In the genomic region with DNA sequence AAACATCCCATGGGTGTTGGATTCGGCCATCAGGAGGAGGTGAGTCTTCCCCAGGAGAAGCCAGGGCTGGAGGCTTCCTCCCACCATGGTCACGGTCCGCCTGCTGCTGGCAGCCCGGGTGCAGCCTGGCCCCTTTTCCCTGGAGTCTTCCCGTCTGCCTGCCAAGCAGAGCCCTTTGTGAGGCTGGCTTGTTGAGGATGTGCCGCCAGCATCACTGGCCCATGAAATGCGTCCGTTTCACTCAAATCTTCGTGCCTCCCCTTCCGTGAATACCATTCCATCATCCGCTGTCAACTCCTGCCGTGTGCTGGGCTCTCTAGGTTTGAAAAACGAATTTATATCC, we compare ENCODE assay signal across 22 cellular contexts. TPM values are rescaled to one million over a fixed set of nuclear protein-coding genes. Genes with fewer than 3 reads are reported as not detected.
DNase-seq lines count a peak whose midpoint lies in the region; ATAC-seq, FAIRE-seq and TF ChIP-seq lines count a peak whose summit lies in the region.
"Had no signal": no experiment of that assay in that cellular context is flagged by ENCODE, and none has a peak within 500 bp of the region (broad histone marks: within the 10 kb centered on the region; RNA-seq: fewer than 3 reads in every experiment).

No MANE protein-coding gene starts in this region.

- TF ChIP-seq CTCF in HEK293 (tag by site-specific recombination; IDR thresholded peaks at IDR 0.05) (no peak), endothelial cell (IDR thresholded peaks at IDR 0.05; ENCODE audit: unreplicated experiment) (no peak), progenitor cell of endocrine pancreas (IDR thresholded peaks at IDR 0.05; ENCODE audit: unreplicated experiment) (no peak), natural killer cell (IDR thresholded peaks at IDR 0.05) (no peak)
- TF ChIP-seq CTCF in CD4-positive, alpha-beta T cell (IDR thresholded peaks at IDR 0.05) = no peak

- POLR2A ChIA-PET in HEK293 (lab: Yijun Ruan, JAX) = interaction anchor here (0.5 kb wide), 1 partner anchor 38 kb away, joined by 4 read pairs; no protein-coding TSS in a partner anchor
- POLR2A ChIA-PET in CD4-positive, alpha-beta T cell (lab: Charles Lee) = no interaction called here

- H3K36me3 Mint-ChIP-seq in endothelial cell (ENCODE audit: low read depth, unreplicated experiment) (peaks cover 48% of the 10 kb centered on the region), progenitor cell of endocrine pancreas (ENCODE audit: insufficient read depth) (peaks cover 23% of the 10 kb centered on the region), natural killer cell (peaks cover 6% of the 10 kb centered on the region)
- peaks cover 81% of the 10 kb centered on the region for H3K36me3 Mint-ChIP-seq in CD4-positive, alpha-beta T cell (ENCODE audit: low read depth)

- H3K36me3 ChIP-seq in HEK293 (ENCODE audit: control insufficient read depth in 2 of 2, insufficient read depth in 1 of 2, low read length in 2 of 2) = peaks cover 13 to 93% of the 10 kb centered on the region in 2 experiments; a peak in 2 of 3 replicates

- H3K4me1 Mint-ChIP-seq in endothelial cell (ENCODE audit: unreplicated experiment) = no peaks in the 10 kb centered on the region
- no peaks in the 10 kb centered on the region for H3K4me1 Mint-ChIP-seq in progenitor cell of endocrine pancreas (ENCODE audit: low read depth)
- peaks cover under 1 to 12% of the 10 kb centered on the region in 2 donors for H3K4me1 Mint-ChIP-seq in natural killer cell
- H3K4me1 Mint-ChIP-seq in CD4-positive, alpha-beta T cell (ENCODE audit: low read depth) = peaks cover 1% of the 10 kb centered on the region
- H3K4me1 Mint-ChIP-seq: GM23338 had no signal

- intact Hi-C loops in natural killer cell (cut with micrococcal nuclease) = loop anchor here (10.0 kb wide), 1 partner anchor 134 kb away; no protein-coding TSS in a partner anchor
- intact Hi-C loops in CD4-positive, alpha-beta T cell (cut with DNase I, micrococcal nuclease) = no loop called here

- H3K9me3 ChIP-seq in HEK293 (ENCODE audit: control insufficient read depth, insufficient read depth, low read depth, low read length) = no peaks in the 10 kb centered on the region
- no peaks in the 10 kb centered on the region for H3K9me3 ChIP-seq in CD4-positive, alpha-beta T cell (ENCODE audit: control insufficient read depth, low read length)
- H3K9me3 ChIP-seq: Caco-2 had no signal

- H3K4me3 Mint-ChIP-seq in endothelial cell (ENCODE audit: unreplicated experiment) (peak overlapping the region; percentile 59), progenitor cell of endocrine pancreas (ENCODE audit: low read depth) (no peak overlapping the region), natural killer cell (no peak overlapping the region)
- no peak overlapping the region for H3K4me3 Mint-ChIP-seq in CD4-positive, alpha-beta T cell
- H3K4me3 Mint-ChIP-seq: CD14-positive monocyte, GM23338 had no signal

- CTCF ChIA-PET in HEK293 (lab: Yijun Ruan, JAX) = no interaction called here
- CTCF ChIA-PET in CD4-positive, alpha-beta T cell (lab: Charles Lee) = no interaction called here

- H3K27me3 Mint-ChIP-seq in endothelial cell (ENCODE audit: unreplicated experiment) (peaks cover 14% of the 10 kb centered on the region), progenitor cell of endocrine pancreas (no peaks in the 10 kb centered on the region), natural killer cell (ENCODE audit: low read depth in 2 of 2) (no peaks in the 10 kb centered on the region)
- no peaks in the 10 kb centered on the region for H3K27me3 Mint-ChIP-seq in CD4-positive, alpha-beta T cell

- H3K27ac ChIP-seq in HEK293 (ENCODE audit: extremely low read depth, low read depth, low read length) = no peak overlapping the region
- no peak overlapping the region for H3K27ac ChIP-seq in CD4-positive, alpha-beta T cell (ENCODE audit: low read depth, low read length)

- no peaks in the 10 kb centered on the region for H3K27me3 ChIP-seq in CD4-positive, alpha-beta T cell (ENCODE audit: control insufficient read depth, insufficient read depth, low read length)

- no peak for TF ChIP-seq POLR2A in GM12891 (IDR thresholded peaks at IDR 0.05; ENCODE audit: low read depth, low read length)

- no peak for DNase-seq in GM12891 (ENCODE audit: insufficient read length, low spot score)
- no peak for DNase-seq in endothelial cell (ENCODE audit: low spot score)
- no peak for DNase-seq in progenitor cell of endocrine pancreas (ENCODE audit: low spot score, unreplicated experiment)
- DNase-seq in activated CD8-positive, alpha-beta memory T cell treated with anti-CD3 and anti-CD28 coated beads, Interleukin-2, amount 50 U/mL, for 48 hours = no peak
- DNase-seq in natural killer cell = no peak
- no peak for DNase-seq in CD4-positive, alpha-beta T cell
- DNase-seq: ACHN, KG1, MV-4-11, NCI-H1417, NCI-H187, NCI-H2171, NCI-H526, PC-3, RPMI8226, SIG-M5 had no signal

- no peak for FAIRE-seq in GM12891 (lab: Jason Lieb, UNC)
- FAIRE-seq: G401.6 had no signal

- no peak overlapping the region for H3K4me3 ChIP-seq in HEK293 (ENCODE audit: low read depth, low read length)
- H3K4me3 ChIP-seq: GM23338 had no signal

- peaks cover 4% of the 10 kb centered on the region; the same call in 1 of the 2 replicates for H3K4me1 ChIP-seq in HEK293 (ENCODE audit: control insufficient read depth, insufficient read depth, low read length)

- no peak for ATAC-seq in natural killer cell
- ATAC-seq in CD4-positive, alpha-beta T cell (ENCODE audit: poor library complexity) = no peak
- ATAC-seq: GM23338, HCT116, PC-3 had no signal

- H3K9me3 Mint-ChIP-seq in endothelial cell (ENCODE audit: unreplicated experiment) = no peaks in the 10 kb centered on the region
- no peaks in the 10 kb centered on the region for H3K9me3 Mint-ChIP-seq in progenitor cell of endocrine pancreas (ENCODE audit: low read depth)
- no peaks in the 10 kb centered on the region for H3K9me3 Mint-ChIP-seq in natural killer cell
- H3K9me3 Mint-ChIP-seq in CD4-positive, alpha-beta T cell = no peaks in the 10 kb centered on the region
- H3K9me3 Mint-ChIP-seq: GM23338 had no signal

- peak overlapping the region; percentile 36 for H3K27ac Mint-ChIP-seq in endothelial cell (ENCODE audit: unreplicated experiment)
- peak overlapping the region; percentile 65 for H3K27ac Mint-ChIP-seq in progenitor cell of endocrine pancreas
- no peak overlapping the region for H3K27ac Mint-ChIP-seq in natural killer cell
- no peak overlapping the region for H3K27ac Mint-ChIP-seq in CD4-positive, alpha-beta T cell
- H3K27ac Mint-ChIP-seq: GM23338 had no signal

TF ChIP-seq in GM12891, 5 proteins besides CTCF, POLR2A, EP300 and RAD21:
- 0 out of 2 replicates have a peak, but pooled peaks have one; percentile 29 for TF ChIP-seq POLR2AphosphoS5 (IDR thresholded peaks at IDR 0.05; ENCODE audit: low read depth, low read length)
- no peak for TF ChIP-seq PAX5 (IDR thresholded peaks at IDR 0.05; ENCODE audit: insufficient read depth, low read length, severe bottlenecking)

TF ChIP-seq in HEK293, 187 proteins besides CTCF, POLR2A, EP300 and RAD21:
- TF ChIP-seq ZNF600 (tag by site-specific recombination; IDR thresholded peaks at IDR 0.05) = 0 out of 2 replicates have a peak, but pooled peaks have one; percentile 22
- no peak for TF ChIP-seq ZNF626 (tag by site-specific recombination; IDR thresholded peaks at IDR 0.05)

RNA-seq across cellular contexts. Expression of a gene that starts 9.6 kb away (rescaled TPM):
- 22.4 TPM for polyA plus RNA-seq in GM12891 (2012; ENCODE audit: low read depth, missing spikeins)
- total RNA-seq in endothelial cell (ENCODE audit: unreplicated experiment) (36.3 TPM), progenitor cell of endocrine pancreas (21.2 and 25.2 TPM in 2 replicates), natural killer cell (10 to 100 TPM; 60.5 to 71.5 (median 62.5) TPM)
- 10 to 100 TPM; 57.8 to 62.4 TPM for total RNA-seq in CD4-positive, alpha-beta T cell

RNA-seq across cellular contexts. Expression of a gene that starts 9.7 kb away (rescaled TPM):
- 9.6 TPM for polyA plus RNA-seq in GM12891 (2012; ENCODE audit: low read depth, missing spikeins)
- total RNA-seq in endothelial cell (ENCODE audit: unreplicated experiment) = 11.4 TPM
- 13.0 and 14.4 TPM in 2 replicates for total RNA-seq in progenitor cell of endocrine pancreas
- total RNA-seq in natural killer cell = 1 to 10 TPM; 3.0 to 5.7 (median 4.6) TPM
- 1 to 10 TPM; 2.8 to 2.9 TPM for total RNA-seq in CD4-positive, alpha-beta T cell

RNA-seq across cellular contexts. Expression of a gene that starts 18.7 kb away (rescaled TPM):
- 14.3 TPM for polyA plus RNA-seq in GM12891 (2012; ENCODE audit: low read depth, missing spikeins)
- 33.1 TPM for total RNA-seq in endothelial cell (ENCODE audit: unreplicated experiment)
- total RNA-seq in progenitor cell of endocrine pancreas = 55.2 and 58.6 TPM in 2 replicates
- total RNA-seq in natural killer cell = 10 to 100 TPM; 26.3 to 34.6 (median 29.0) TPM
- total RNA-seq in CD4-positive, alpha-beta T cell = 10 to 100 TPM; 18.4 to 19.3 TPM

RNA-seq across cellular contexts. Expression of a gene that starts 18.9 kb away (rescaled TPM):
- 26.6 TPM for polyA plus RNA-seq in GM12891 (2012; ENCODE audit: low read depth, missing spikeins)
- total RNA-seq in endothelial cell (ENCODE audit: unreplicated experiment) (34.4 TPM), progenitor cell of endocrine pancreas (22.9 and 23.8 TPM in 2 replicates), natural killer cell (10 to 100 TPM; 33.7 to 41.8 (median 37.7) TPM)
- 10 to 100 TPM; 36.7 to 38.2 TPM for total RNA-seq in CD4-positive, alpha-beta T cell

RNA-seq across cellular contexts. Expression of a gene that starts 30.9 kb away (rescaled TPM):
- 0.71 TPM for polyA plus RNA-seq in GM12891 (2012; ENCODE audit: low read depth, missing spikeins)
- total RNA-seq in endothelial cell (ENCODE audit: unreplicated experiment) (1.2 TPM), progenitor cell of endocrine pancreas (2.6 and 3.6 TPM in 2 replicates), natural killer cell (1 to 10 TPM; 1.4 to 1.8 (median 1.6) TPM)
- 1 to 10 TPM; 1.5 to 2.1 TPM for total RNA-seq in CD4-positive, alpha-beta T cell
- total RNA-seq: GM23338, PC-3 had no signal
- polyA plus RNA-seq: CD14-positive monocyte had no signal

Comparison
In these comparisons a context has a peak if more than half of its experiments do, and no peak if none do; other contexts are left out.
1. H3K27ac Mint-ChIP-seq: peak in endothelial cell (single experiment) and progenitor cell of endocrine pancreas (single experiment); none in natural killer cell (0 of 2) and CD4-positive, alpha-beta T cell (single experiment).